In the genomic region with DNA sequence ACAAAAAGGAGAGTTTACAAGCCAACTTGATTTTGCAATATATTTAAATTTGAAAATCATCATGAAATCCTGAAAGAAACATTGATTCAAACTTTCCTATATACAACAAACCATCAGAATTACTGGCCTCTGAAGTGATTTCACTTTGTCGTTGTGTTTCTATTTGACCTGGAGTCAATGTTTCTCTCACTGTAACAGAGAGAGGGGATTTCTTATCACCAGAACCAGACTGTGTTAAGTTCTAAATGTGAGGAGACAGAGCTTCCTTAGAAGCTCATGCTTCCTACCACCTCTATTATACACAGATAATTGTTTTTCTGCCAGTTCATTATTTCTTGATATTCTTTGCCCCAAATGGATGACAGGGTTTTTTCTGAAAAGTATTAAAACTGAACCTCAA, we compare ENCODE assay signal across 24 cellular contexts.
DNase-seq lines count a peak whose midpoint lies in the region; ATAC-seq, FAIRE-seq and TF ChIP-seq lines count a peak whose summit lies in the region.
"Had no signal": no experiment of that assay in that cellular context is flagged by ENCODE, and none has a peak within 500 bp of the region (broad histone marks: within the 10 kb centered on the region; RNA-seq: fewer than 3 reads in every experiment).

No MANE protein-coding gene starts in this region.

- H3K27me3 ChIP-seq in GM23248 (replicated peaks; ENCODE audit: insufficient read depth) (no peaks in the 10 kb centered on the region), GM12878 (replicated peaks in 1 of 2; ENCODE audit: control insufficient read depth in 2 of 2, insufficient read depth in 2 of 2, low read length in 1 of 2) (no peaks in the 10 kb centered on the region), osteoblast (ENCODE audit: insufficient read depth, low read length) (no peaks in the 10 kb centered on the region)
- H3K27me3 ChIP-seq: BLaER1, Peyer's patch, SJCRH30 had no signal

- no peak for TF ChIP-seq POLR2A in GM12878 (IDR thresholded peaks at IDR 0.05; ENCODE audit: low read depth, low read length)

- H3K4me3 ChIP-seq in GM23248 (no peak overlapping the region), GM12878 (no peak overlapping the region), osteoblast (ENCODE audit: insufficient read depth, low read length) (no peak overlapping the region)
- H3K4me3 ChIP-seq: BLaER1, HAP-1, Peyer's patch, SJCRH30 had no signal

- CTCF ChIA-PET in GM12878 (lab: Yijun Ruan, JAX), result no interaction called here

- POLR2A ChIA-PET in GM12878 (lab: Charles Lee), result no interaction called here

- H3K27me3 Mint-ChIP-seq in glutamatergic neuron (ENCODE audit: unreplicated experiment), result no peaks in the 10 kb centered on the region
- H3K27me3 Mint-ChIP-seq: CD4-positive, alpha-beta T cell had no signal

- BruUV-seq in GM12878 (replicated peaks; lab: Mats Ljungman, UMichigan), result no TSS peak

- H3K79me2 ChIP-seq in GM23248 (ENCODE audit: insufficient read depth), result no peaks in the 10 kb centered on the region
- no peaks in the 10 kb centered on the region for H3K79me2 ChIP-seq in GM12878 (ENCODE audit: control insufficient read depth, insufficient read depth, low read length)
- no peaks in the 10 kb centered on the region for H3K79me2 ChIP-seq in osteoblast (ENCODE audit: insufficient read depth, low read length)

- FAIRE-seq in GM12878 (lab: Jason Lieb, UNC), result no peak
- FAIRE-seq: GM12891 had no signal

- no peaks in the 10 kb centered on the region for H3K36me3 Mint-ChIP-seq in glutamatergic neuron (ENCODE audit: unreplicated experiment)

- H3K4me1 ChIP-seq in GM23248 (ENCODE audit: insufficient read depth) (peaks cover 18% of the 10 kb centered on the region; the same call in 1 of the 2 replicates), GM12878 (ENCODE audit: control insufficient read depth, insufficient read depth, low read length) (no peaks in the 10 kb centered on the region), osteoblast (ENCODE audit: insufficient read depth, low read length) (peaks cover 12% of the 10 kb centered on the region)
- H3K4me1 ChIP-seq: BLaER1, Caco-2, Peyer's patch, SJCRH30 had no signal

- DNase-seq in GM23248 (no peak), GM12878 (ENCODE audit: low read depth, low spot score) (no peak), osteoblast (ENCODE audit: insufficient read length, low spot score, missing footprints) (no peak), NCI-H1436 treated with DMSO at 0.1 percent for 48 hours (lab: John Stamatoyannopoulos, UW) (no peak), glutamatergic neuron (no peak)
- DNase-seq: CD4-positive, alpha-beta T cell; DMS 273 treated with DMSO at 0.1 percent for 48 hours; DMS79 treated with DMSO at 0.1 percent for 48 hours; KG1; NCI-H1092; NCI-H1436; NCI-H1930; NCI-H2227 treated with DMSO at 0.1 percent for 48 hours; NCI-H510A; NCI-H774; NK-92 treated with Interleukin-12 subunit alpha and Interleukin-12 subunit beta, amount 100 ng/mL, for 24 hours; Peyer's patch had no signal

- in situ Hi-C loops in GM23248 (cut with MboI), result no loop called here
- in situ Hi-C loops in GM12878 (cut with MboI), result no loop called here

- H3K9ac ChIP-seq in GM23248 (no peak overlapping the region), GM12878 (ENCODE audit: control insufficient read depth, insufficient read depth, low read length) (no peak overlapping the region)
- H3K9ac ChIP-seq: BLaER1 had no signal

- no peak overlapping the region for H3K27ac Mint-ChIP-seq in glutamatergic neuron (ENCODE audit: unreplicated experiment)
- H3K27ac Mint-ChIP-seq: CD4-positive, alpha-beta T cell had no signal

- no peak overlapping the region for H3K4me3 Mint-ChIP-seq in glutamatergic neuron (ENCODE audit: unreplicated experiment)
- H3K4me3 Mint-ChIP-seq: CD4-positive, alpha-beta T cell had no signal

- TF ChIP-seq CTCF in GM12878 (IDR thresholded peaks at IDR 0.05 in 2 of 3, conservative IDR thresholded peaks at IDR 0.05 in 1 of 3; ENCODE audit: control insufficient read depth in 2 of 3, extremely low read depth in 1 of 3, insufficient read depth in 1 of 3, low read depth in 3 of 3, low read length in 3 of 3) (no peak), osteoblast (IDR thresholded peaks at IDR 0.05; ENCODE audit: extremely low read depth, low read depth, low read length) (no peak), glutamatergic neuron (IDR thresholded peaks at IDR 0.05; ENCODE audit: partially characterized antibody, unreplicated experiment) (no peak)

- H4K20me1 ChIP-seq in GM23248 (ENCODE audit: insufficient read depth), result no peaks in the 10 kb centered on the region
- no peaks in the 10 kb centered on the region for H4K20me1 ChIP-seq in GM12878 (ENCODE audit: control insufficient read depth, insufficient read depth)
- H4K20me1 ChIP-seq in osteoblast (ENCODE audit: insufficient read depth, low read length), result no peaks in the 10 kb centered on the region
- H4K20me1 ChIP-seq: BLaER1 had no signal

- RAD21 ChIA-PET in GM12878 (lab: Charles Lee; ENCODE audit: unreplicated experiment), result no interaction called here

- ATAC-seq in HG02798 (IDR thresholded peaks at IDR 0.05; ENCODE audit: poor library complexity, unreplicated experiment) (peak; percentile 35), GM12878 (peak; percentile 44; the same call in 2 of the 3 replicates), esophagus mucosa (no peak)

- H2AFZ ChIP-seq in GM23248, result peak overlapping the region; percentile 47; the same call in 1 of the 2 replicates
- H2AFZ ChIP-seq in GM12878 (ENCODE audit: control insufficient read depth, low read depth, low read length), result no peak overlapping the region
- H2AFZ ChIP-seq in osteoblast (ENCODE audit: low read length), result peak overlapping the region; percentile 64

- no peak overlapping the region for H3K27ac ChIP-seq in GM23248
- H3K27ac ChIP-seq in GM12878 (ENCODE audit: control insufficient read depth, insufficient read depth), result no peak overlapping the region
- H3K27ac ChIP-seq in osteoblast (ENCODE audit: low read depth, low read length), result peak overlapping the region; percentile 42
- H3K27ac ChIP-seq: BLaER1, Peyer's patch, SJCRH30 had no signal

- H3K9me2 ChIP-seq in GM23248 (ENCODE audit: insufficient read depth), result no peaks in the 10 kb centered on the region

- no peak for TF ChIP-seq EP300 in GM12878 (IDR thresholded peaks at IDR 0.05; ENCODE audit: borderline replicate concordance in 1 of 2, control insufficient read depth in 1 of 2, low read depth in 2 of 2, low read length in 2 of 2)

- H3K9me3 Mint-ChIP-seq in glutamatergic neuron (ENCODE audit: unreplicated experiment), result no peaks in the 10 kb centered on the region
- H3K9me3 Mint-ChIP-seq: CD4-positive, alpha-beta T cell had no signal

- WGBS in GM23248 (ENCODE audit: low coverage in 1 of 2, low lambda C conversion rate in 2 of 2, missing lambda C conversion rate in 2 of 2), 2 experiments, result 7 to 11% methylated on average over 1 of the region's 1 CpG
- 0% methylated on average over 1 of the region's 1 CpG for WGBS in GM12878 (ENCODE audit: insufficient coverage, insufficient replicate concordance, low lambda C conversion rate, missing lambda C conversion rate)

- no peak overlapping the region for H3K4me2 ChIP-seq in GM23248 (ENCODE audit: unreplicated experiment)
- H3K4me2 ChIP-seq in GM12878 (ENCODE audit: control insufficient read depth, insufficient read depth), result no peak overlapping the region
- H3K4me2 ChIP-seq in osteoblast (ENCODE audit: insufficient read depth, low read length), result no peak overlapping the region
- H3K4me2 ChIP-seq: BLaER1 had no signal

- intact Hi-C loops in GM12878 (cut with micrococcal nuclease; ENCODE audit: unreplicated experiment), result no loop called here

- H3K4me1 Mint-ChIP-seq in glutamatergic neuron (ENCODE audit: low read depth, unreplicated experiment), result peaks cover 8% of the 10 kb centered on the region

- H3K36me3 ChIP-seq in GM23248 (ENCODE audit: low read depth) (no peaks in the 10 kb centered on the region), GM12878 (ENCODE audit: control insufficient read depth in 2 of 2, insufficient read depth in 2 of 2, low read length in 1 of 2) (no peaks in the 10 kb centered on the region), osteoblast (ENCODE audit: insufficient read depth, low read length) (no peaks in the 10 kb centered on the region)
- H3K36me3 ChIP-seq: BLaER1, HAP-1, Peyer's patch, SJCRH30 had no signal

- TF ChIP-seq RAD21 in GM12878 (IDR thresholded peaks at IDR 0.05; ENCODE audit: insufficient read depth, low read depth, low read length), result no peak

- SMC1A ChIA-PET in GM12878 (lab: Charles Lee; ENCODE audit: uncharacterized antibody, unreplicated experiment), result interaction anchor here (0.9 to 1.5 kb wide), 3 partner anchors 66 to 158 kb away, joined by 3 to 4 read pairs (median 3); no protein-coding TSS in a partner anchor

- no peaks in the 10 kb centered on the region for H3K9me3 ChIP-seq in GM23248 (ENCODE audit: low read depth)
- no peaks in the 10 kb centered on the region; the same call in 2 of the 3 replicates for H3K9me3 ChIP-seq in GM12878 (replicated peaks; ENCODE audit: control insufficient read depth, insufficient read depth, low read length)
- no peaks in the 10 kb centered on the region for H3K9me3 ChIP-seq in osteoblast (ENCODE audit: low read depth, low read length)
- H3K9me3 ChIP-seq: BLaER1, Caco-2, HAP-1, Peyer's patch, SJCRH30 had no signal

- no peaks in the 10 kb centered on the region; the same call in 1 of the 2 replicates for H3F3A ChIP-seq in GM23248 (ENCODE audit: insufficient read depth)

TF ChIP-seq in GM12878, 131 proteins besides CTCF, POLR2A, EP300 and RAD21:
- TF ChIP-seq HCFC1 (IDR thresholded peaks at IDR 0.05; ENCODE audit: low read length), result no peak
- TF ChIP-seq MYC (IDR thresholded peaks at IDR 0.05; ENCODE audit: insufficient read depth, insufficient read length, insufficient replicate concordance, low read length, severe bottlenecking), result no peak
- no peak for TF ChIP-seq FOS (IDR thresholded peaks at IDR 0.05; ENCODE audit: borderline replicate concordance, extremely low read depth, insufficient read length)
- no peak for TF ChIP-seq ZZZ3 (IDR thresholded peaks at IDR 0.05; ENCODE audit: control insufficient read depth, insufficient read length, low read depth)
- no peak for TF ChIP-seq MTA3 (IDR thresholded peaks at IDR 0.05; ENCODE audit: borderline replicate concordance, low read length)
- no peak for TF ChIP-seq KAT2A (conservative IDR thresholded peaks at IDR 0.05; ENCODE audit: control insufficient read depth, low read depth, low read length)
- no peak for TF ChIP-seq CHD2 (IDR thresholded peaks at IDR 0.05; ENCODE audit: borderline replicate concordance, low read depth, low read length)
